Comparison of ENCODE assay signal across 1 cellular context in genomic region chr1:221723018-221723917, GRCh38.
TF ChIP-seq lines count a peak whose summit lies in the region.

No MANE protein-coding gene starts in this region.

TF ChIP-seq in K562, 482 proteins besides CTCF, POLR2A, EP300 and RAD21 (continued from another document and continues in another):
- TF ChIP-seq FOXO4 (CRISPR knock-in tag; IDR thresholded peaks at IDR 0.05) (no peak), PURB (CRISPR knock-in tag; IDR thresholded peaks at IDR 0.05; ENCODE audit: low read depth) (no peak), MCM5 (IDR thresholded peaks at IDR 0.05; ENCODE audit: low read depth) (no peak), UBTF (IDR thresholded peaks at IDR 0.05; ENCODE audit: borderline replicate concordance in 1 of 2, low read depth in 2 of 2, low read length in 2 of 2) (0 out of 4 replicates have a peak, but pooled peaks of 1 of the 2 experiments have one; percentile 29), ZNF592 (IDR thresholded peaks at IDR 0.05) (no peak; the same call in none of the 2 replicates), KDM1A (IDR thresholded peaks at IDR 0.05) (no peak), GTF2A2 (tag; IDR thresholded peaks at IDR 0.05) (no peak), KAT7 (CRISPR knock-in tag; IDR thresholded peaks at IDR 0.05; ENCODE audit: borderline replicate concordance) (0 out of 2 replicates have a peak, but pooled peaks have one; percentile 34), KLF6 (CRISPR knock-in tag; IDR thresholded peaks at IDR 0.05; ENCODE audit: borderline replicate concordance) (0 out of 2 replicates have a peak, but pooled peaks have one; percentile 32), HDAC2 (IDR thresholded peaks at IDR 0.05) (peak; percentile 56; the same call in 1 of the 2 replicates), RBM25 (IDR thresholded peaks at IDR 0.05; ENCODE audit: low read depth, low read length, severe bottlenecking) (no peak), ARID2 (IDR thresholded peaks at IDR 0.05) (no peak), RAD51 (IDR thresholded peaks at IDR 0.05; ENCODE audit: borderline replicate concordance, low read depth) (no peak), KDM4B (IDR thresholded peaks at IDR 0.05; ENCODE audit: borderline replicate concordance in 2 of 2, low read depth in 1 of 2) (no peak), BCLAF1 (IDR thresholded peaks at IDR 0.05; ENCODE audit: borderline replicate concordance in 1 of 2, control insufficient read depth in 1 of 2, low read depth in 2 of 2, low read length in 1 of 2) (no peak), POLR2AphosphoS5 (IDR thresholded peaks at IDR 0.05; ENCODE audit: control insufficient read depth, insufficient read depth, low read depth, low read length) (0 out of 2 replicates have a peak, but pooled peaks have one; percentile 22), POU5F1 (IDR thresholded peaks at IDR 0.05; ENCODE audit: borderline replicate concordance, low read depth, low read length, partially characterized antibody) (no peak), KLF13 (tag; IDR thresholded peaks at IDR 0.05; ENCODE audit: borderline replicate concordance, low read depth) (no peak), CREM (IDR thresholded peaks at IDR 0.05; ENCODE audit: low read depth) (peak; percentile 43), KLF10 (CRISPR knock-in tag; IDR thresholded peaks at IDR 0.05) (no peak), RB1 (IDR thresholded peaks at IDR 0.05; ENCODE audit: low read depth) (no peak), ZNF717 (CRISPR knock-in tag; IDR thresholded peaks at IDR 0.05) (no peak), ZKSCAN3 (CRISPR knock-in tag; IDR thresholded peaks at IDR 0.05) (no peak), HNRNPK (IDR thresholded peaks at IDR 0.05; ENCODE audit: low read depth, low read length, poor library complexity, severe bottlenecking) (no peak), MED1 (CRISPR knock-in tag; IDR thresholded peaks at IDR 0.05; ENCODE audit: borderline replicate concordance) (no peak)
- TF ChIP-seq, protein P1, sequence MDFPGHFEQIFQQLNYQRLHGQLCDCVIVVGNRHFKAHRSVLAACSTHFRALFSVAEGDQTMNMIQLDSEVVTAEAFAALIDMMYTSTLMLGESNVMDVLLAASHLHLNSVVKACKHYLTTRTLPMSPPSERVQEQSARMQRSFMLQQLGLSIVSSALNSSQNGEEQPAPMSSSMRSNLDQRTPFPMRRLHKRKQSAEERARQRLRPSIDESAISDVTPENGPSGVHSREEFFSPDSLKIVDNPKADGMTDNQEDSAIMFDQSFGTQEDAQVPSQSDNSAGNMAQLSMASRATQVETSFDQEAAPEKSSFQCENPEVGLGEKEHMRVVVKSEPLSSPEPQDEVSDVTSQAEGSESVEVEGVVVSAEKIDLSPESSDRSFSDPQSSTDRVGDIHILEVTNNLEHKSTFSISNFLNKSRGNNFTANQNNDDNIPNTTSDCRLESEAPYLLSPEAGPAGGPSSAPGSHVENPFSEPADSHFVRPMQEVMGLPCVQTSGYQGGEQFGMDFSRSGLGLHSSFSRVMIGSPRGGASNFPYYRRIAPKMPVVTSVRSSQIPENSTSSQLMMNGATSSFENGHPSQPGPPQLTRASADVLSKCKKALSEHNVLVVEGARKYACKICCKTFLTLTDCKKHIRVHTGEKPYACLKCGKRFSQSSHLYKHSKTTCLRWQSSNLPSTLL (IDR thresholded peaks at IDR 0.05) = no peak
- TF ChIP-seq, protein P2, sequence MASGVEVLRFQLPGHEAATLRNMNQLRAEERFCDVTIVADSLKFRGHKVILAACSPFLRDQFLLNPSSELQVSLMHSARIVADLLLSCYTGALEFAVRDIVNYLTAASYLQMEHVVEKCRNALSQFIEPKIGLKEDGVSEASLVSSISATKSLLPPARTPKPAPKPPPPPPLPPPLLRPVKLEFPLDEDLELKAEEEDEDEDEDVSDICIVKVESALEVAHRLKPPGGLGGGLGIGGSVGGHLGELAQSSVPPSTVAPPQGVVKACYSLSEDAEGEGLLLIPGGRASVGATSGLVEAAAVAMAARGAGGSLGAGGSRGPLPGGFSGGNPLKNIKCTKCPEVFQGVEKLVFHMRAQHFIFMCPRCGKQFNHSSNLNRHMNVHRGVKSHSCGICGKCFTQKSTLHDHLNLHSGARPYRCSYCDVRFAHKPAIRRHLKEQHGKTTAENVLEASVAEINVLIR (CRISPR knock-in tag; IDR thresholded peaks at IDR 0.05) = no peak
- TF ChIP-seq, protein P3, sequence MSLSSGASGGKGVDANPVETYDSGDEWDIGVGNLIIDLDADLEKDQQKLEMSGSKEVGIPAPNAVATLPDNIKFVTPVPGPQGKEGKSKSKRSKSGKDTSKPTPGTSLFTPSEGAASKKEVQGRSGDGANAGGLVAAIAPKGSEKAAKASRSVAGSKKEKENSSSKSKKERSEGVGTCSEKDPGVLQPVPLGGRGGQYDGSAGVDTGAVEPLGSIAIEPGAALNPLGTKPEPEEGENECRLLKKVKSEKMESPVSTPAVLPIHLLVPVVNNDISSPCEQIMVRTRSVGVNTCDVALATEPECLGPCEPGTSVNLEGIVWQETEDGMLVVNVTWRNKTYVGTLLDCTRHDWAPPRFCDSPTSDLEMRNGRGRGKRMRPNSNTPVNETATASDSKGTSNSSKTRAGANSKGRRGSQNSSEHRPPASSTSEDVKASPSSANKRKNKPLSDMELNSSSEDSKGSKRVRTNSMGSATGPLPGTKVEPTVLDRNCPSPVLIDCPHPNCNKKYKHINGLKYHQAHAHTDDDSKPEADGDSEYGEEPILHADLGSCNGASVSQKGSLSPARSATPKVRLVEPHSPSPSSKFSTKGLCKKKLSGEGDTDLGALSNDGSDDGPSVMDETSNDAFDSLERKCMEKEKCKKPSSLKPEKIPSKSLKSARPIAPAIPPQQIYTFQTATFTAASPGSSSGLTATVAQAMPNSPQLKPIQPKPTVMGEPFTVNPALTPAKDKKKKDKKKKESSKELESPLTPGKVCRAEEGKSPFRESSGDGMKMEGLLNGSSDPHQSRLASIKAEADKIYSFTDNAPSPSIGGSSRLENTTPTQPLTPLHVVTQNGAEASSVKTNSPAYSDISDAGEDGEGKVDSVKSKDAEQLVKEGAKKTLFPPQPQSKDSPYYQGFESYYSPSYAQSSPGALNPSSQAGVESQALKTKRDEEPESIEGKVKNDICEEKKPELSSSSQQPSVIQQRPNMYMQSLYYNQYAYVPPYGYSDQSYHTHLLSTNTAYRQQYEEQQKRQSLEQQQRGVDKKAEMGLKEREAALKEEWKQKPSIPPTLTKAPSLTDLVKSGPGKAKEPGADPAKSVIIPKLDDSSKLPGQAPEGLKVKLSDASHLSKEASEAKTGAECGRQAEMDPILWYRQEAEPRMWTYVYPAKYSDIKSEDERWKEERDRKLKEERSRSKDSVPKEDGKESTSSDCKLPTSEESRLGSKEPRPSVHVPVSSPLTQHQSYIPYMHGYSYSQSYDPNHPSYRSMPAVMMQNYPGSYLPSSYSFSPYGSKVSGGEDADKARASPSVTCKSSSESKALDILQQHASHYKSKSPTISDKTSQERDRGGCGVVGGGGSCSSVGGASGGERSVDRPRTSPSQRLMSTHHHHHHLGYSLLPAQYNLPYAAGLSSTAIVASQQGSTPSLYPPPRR (CRISPR knock-in tag; IDR thresholded peaks at IDR 0.05; ENCODE audit: borderline replicate concordance) = no peak
- TF ChIP-seq, protein P4, sequence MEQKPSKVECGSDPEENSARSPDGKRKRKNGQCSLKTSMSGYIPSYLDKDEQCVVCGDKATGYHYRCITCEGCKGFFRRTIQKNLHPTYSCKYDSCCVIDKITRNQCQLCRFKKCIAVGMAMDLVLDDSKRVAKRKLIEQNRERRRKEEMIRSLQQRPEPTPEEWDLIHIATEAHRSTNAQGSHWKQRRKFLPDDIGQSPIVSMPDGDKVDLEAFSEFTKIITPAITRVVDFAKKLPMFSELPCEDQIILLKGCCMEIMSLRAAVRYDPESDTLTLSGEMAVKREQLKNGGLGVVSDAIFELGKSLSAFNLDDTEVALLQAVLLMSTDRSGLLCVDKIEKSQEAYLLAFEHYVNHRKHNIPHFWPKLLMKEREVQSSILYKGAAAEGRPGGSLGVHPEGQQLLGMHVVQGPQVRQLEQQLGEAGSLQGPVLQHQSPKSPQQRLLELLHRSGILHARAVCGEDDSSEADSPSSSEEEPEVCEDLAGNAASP (IDR thresholded peaks at IDR 0.05) = no peak
- TF ChIP-seq, protein P5, sequence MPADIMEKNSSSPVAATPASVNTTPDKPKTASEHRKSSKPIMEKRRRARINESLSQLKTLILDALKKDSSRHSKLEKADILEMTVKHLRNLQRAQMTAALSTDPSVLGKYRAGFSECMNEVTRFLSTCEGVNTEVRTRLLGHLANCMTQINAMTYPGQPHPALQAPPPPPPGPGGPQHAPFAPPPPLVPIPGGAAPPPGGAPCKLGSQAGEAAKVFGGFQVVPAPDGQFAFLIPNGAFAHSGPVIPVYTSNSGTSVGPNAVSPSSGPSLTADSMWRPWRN (IDR thresholded peaks at IDR 0.05; ENCODE audit: low read depth) = no peak
